In genomic region chr12:54189198-54189539, GRCh38 we compare ENCODE assay signal across 8 cellular contexts. TPM values are rescaled to one million over a fixed set of nuclear protein-coding genes. Genes with fewer than 3 reads are reported as not detected.
DNase-seq lines count a peak whose midpoint lies in the region; ATAC-seq and TF ChIP-seq lines count a peak whose summit lies in the region.

No MANE protein-coding gene starts in this region.

- H3K36me3 ChIP-seq in lower lobe of right lung (peaks cover 3% of the 10 kb centered on the region), vagina (no peaks in the 10 kb centered on the region)

- H3K4me3 Mint-ChIP-seq in activated T-helper 2 cell treated with anti-CD3 and anti-CD28 coated beads, Interferon-gamma antibody, Interleukin-2, Interleukin-4, amounts not matched to agents 10 μg/mL and 5 μg/mL and 100 μg/mL, durations not matched to agents 14 hours and 24 hours and 36 hours (ENCODE audit: low read depth), result peak overlapping the region; percentile 85

- TF ChIP-seq CTCF in lower lobe of right lung (IDR thresholded peaks at IDR 0.05), result no peak
- no peak for TF ChIP-seq CTCF in vagina (IDR thresholded peaks at IDR 0.05)

- H3K27me3 Mint-ChIP-seq in activated T-helper 2 cell treated with anti-CD3 and anti-CD28 coated beads, Interferon-gamma antibody, Interleukin-2, Interleukin-4, amounts not matched to agents 10 μg/mL and 5 μg/mL and 100 μg/mL, durations not matched to agents 14 hours and 24 hours and 36 hours (ENCODE audit: low read depth), result peaks cover 24% of the 10 kb centered on the region

- H3K27me3 ChIP-seq in right cardiac atrium (ENCODE audit: control insufficient read depth, insufficient read depth), result no peaks in the 10 kb centered on the region
- peaks cover 12% of the 10 kb centered on the region for H3K27me3 ChIP-seq in lower lobe of right lung (ENCODE audit: low read depth)
- no peaks in the 10 kb centered on the region for H3K27me3 ChIP-seq in vagina

- H3K9me3 ChIP-seq in right cardiac atrium (ENCODE audit: control insufficient read depth, low read length) (no peaks in the 10 kb centered on the region), lower lobe of right lung (no peaks in the 10 kb centered on the region), vagina (no peaks in the 10 kb centered on the region)

- H3K4me3 ChIP-seq in right cardiac atrium (ENCODE audit: low read length) (peak overlapping the region; percentile 99), lower lobe of right lung (peak overlapping the region; percentile 93), vagina (peak overlapping the region; percentile 60 to 82)

- 13% methylated on average over 3 of the region's 3 CpGs for WGBS in right cardiac atrium

- no peak for ATAC-seq in right cardiac atrium
- no peak for ATAC-seq in left ventricle myocardium superior
- no peak for ATAC-seq in lower lobe of right lung

- no peaks in the 10 kb centered on the region for H3K9me3 Mint-ChIP-seq in activated T-helper 2 cell treated with anti-CD3 and anti-CD28 coated beads, Interferon-gamma antibody, Interleukin-2, Interleukin-4, amounts not matched to agents 10 μg/mL and 5 μg/mL and 100 μg/mL, durations not matched to agents 14 hours and 24 hours and 36 hours

- intact Hi-C loops in right cardiac atrium (cut with DNase I), result no loop called here
- intact Hi-C loops in left ventricle myocardium superior (cut with micrococcal nuclease), result no loop called here
- intact Hi-C loops in activated T-helper 2 cell treated with anti-CD3 and anti-CD28 coated beads, Interferon-gamma antibody, Interleukin-2, Interleukin-4, amounts not matched to agents 10 μg/mL and 5 μg/mL and 100 μg/mL, durations not matched to agents 14 hours and 24 hours and 36 hours (cut with micrococcal nuclease), result loop anchor here (1.0 to 10.0 kb wide), 2 partner anchors 25 to 444 kb away; no protein-coding TSS in a partner anchor
- intact Hi-C loops in lower lobe of right lung (cut with DNase I), result no loop called here
- intact Hi-C loops in vagina (cut with DNase I), result no loop called here

- H3K4me1 ChIP-seq in right cardiac atrium (ENCODE audit: control insufficient read depth, insufficient read depth, low read length) (no peaks in the 10 kb centered on the region), lower lobe of right lung (peaks cover 8% of the 10 kb centered on the region), vagina (peaks cover 12% of the 10 kb centered on the region)

- H3K27ac ChIP-seq in right cardiac atrium (ENCODE audit: low read length), result no peak overlapping the region
- no peak overlapping the region for H3K27ac ChIP-seq in lower lobe of right lung
- no peak overlapping the region for H3K27ac ChIP-seq in vagina

- no peak for TF ChIP-seq POLR2A in vagina (IDR thresholded peaks at IDR 0.05)

- peaks cover 20% of the 10 kb centered on the region for H3K4me1 Mint-ChIP-seq in activated T-helper 2 cell treated with anti-CD3 and anti-CD28 coated beads, Interferon-gamma antibody, Interleukin-2, Interleukin-4, amounts not matched to agents 10 μg/mL and 5 μg/mL and 100 μg/mL, durations not matched to agents 14 hours and 24 hours and 36 hours (ENCODE audit: low read depth)

- H3K36me3 Mint-ChIP-seq in activated T-helper 2 cell treated with anti-CD3 and anti-CD28 coated beads, Interferon-gamma antibody, Interleukin-2, Interleukin-4, amounts not matched to agents 10 μg/mL and 5 μg/mL and 100 μg/mL, durations not matched to agents 14 hours and 24 hours and 36 hours (ENCODE audit: low read depth), result peaks cover 8% of the 10 kb centered on the region

- no peak for DNase-seq in right cardiac atrium
- DNase-seq in left ventricle myocardium superior, result no peak
- DNase-seq in activated T-helper 2 cell treated with anti-CD3 and anti-CD28 coated beads, Interferon-gamma antibody, Interleukin-2, Interleukin-4, amounts not matched to agents 10 μg/mL and 5 μg/mL and 100 μg/mL, durations not matched to agents 14 hours and 24 hours and 36 hours (ENCODE audit: low spot score), result no peak
- DNase-seq in lower lobe of right lung, result no peak
- no peak for DNase-seq in vagina (ENCODE audit: extremely low spot score in 2 of 2)
- no peak for DNase-seq in SW480 (ENCODE audit: low spot score)
- no peak for DNase-seq in NCI-H1048 (lab: John Stamatoyannopoulos, UW)
- no peak for DNase-seq in HPDE6-E6E7 (ENCODE audit: extremely low spot score)

- no peak overlapping the region for H3K27ac Mint-ChIP-seq in activated T-helper 2 cell treated with anti-CD3 and anti-CD28 coated beads, Interferon-gamma antibody, Interleukin-2, Interleukin-4, amounts not matched to agents 10 μg/mL and 5 μg/mL and 100 μg/mL, durations not matched to agents 14 hours and 24 hours and 36 hours

RNA-seq across cellular contexts. Expression of gene SMUG1, which starts 0.4 kb away (rescaled TPM):
- total RNA-seq in right cardiac atrium, result 10 to 100 TPM; 16.8 to 20.7 (median 18.6) TPM
- polyA plus RNA-seq in right cardiac atrium, result 26.3 TPM
- 17.0 TPM for total RNA-seq in left ventricle myocardium superior
- total RNA-seq in activated T-helper 2 cell treated with anti-CD3 and anti-CD28 coated beads, Interferon-gamma antibody, Interleukin-2, Interleukin-4, amounts not matched to agents 10 μg/mL and 5 μg/mL and 100 μg/mL, durations not matched to agents 14 hours and 24 hours and 36 hours, result 26.9 and 31.1 TPM in 2 replicates
- total RNA-seq in lower lobe of right lung, result 29.4 TPM
- 16.5 TPM for total RNA-seq in vagina
